Comparison of ENCODE assay signal across 10 cellular contexts in the genomic region with DNA sequence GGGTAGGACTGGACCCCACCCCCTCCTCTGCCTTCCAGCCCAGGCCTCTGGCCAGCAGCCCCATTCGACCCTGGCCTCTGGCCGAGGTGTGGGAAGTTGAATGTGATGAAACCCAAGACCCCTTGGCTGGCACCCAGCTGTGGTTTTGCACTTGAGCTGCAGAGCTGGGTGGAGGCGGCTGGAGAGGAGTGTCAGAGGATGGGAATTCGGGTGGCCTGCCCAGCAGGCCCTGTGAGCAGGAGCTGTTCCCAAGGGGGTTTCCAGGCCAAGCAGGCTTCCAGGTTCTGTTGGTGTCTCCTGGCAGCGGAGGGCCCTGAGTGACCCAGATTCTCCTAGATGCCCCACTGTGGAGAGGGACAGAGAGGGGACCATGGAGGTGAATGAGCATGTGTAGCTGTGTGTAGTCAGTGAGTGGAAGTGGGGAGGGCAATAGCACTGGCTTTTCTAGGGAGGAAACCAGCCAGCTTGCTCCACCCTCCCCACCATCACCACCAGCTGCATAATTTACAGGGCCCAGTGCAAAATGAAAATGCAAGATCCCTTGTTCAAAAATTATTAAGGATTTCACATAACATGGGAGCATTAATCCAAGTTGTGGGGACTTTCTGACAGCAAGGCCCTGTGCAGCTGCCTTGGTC.
DNase-seq lines count a peak whose midpoint lies in the region; ATAC-seq and TF ChIP-seq lines count a peak whose summit lies in the region.
"Had no signal": no experiment of that assay in that cellular context is flagged by ENCODE, and none has a peak within 500 bp of the region (broad histone marks: within the 10 kb centered on the region; RNA-seq: fewer than 3 reads in every experiment).

No MANE protein-coding gene starts in this region.

- no peaks in the 10 kb centered on the region for H3K27me3 ChIP-seq in RWPE2 (ENCODE audit: insufficient read depth, poor library complexity, severe bottlenecking)
- no peaks in the 10 kb centered on the region for H3K27me3 ChIP-seq in gastroesophageal sphincter
- H3K27me3 ChIP-seq in WERI-Rb-1 (ENCODE audit: insufficient read depth, low read depth, severe bottlenecking), result no peaks in the 10 kb centered on the region

- H3K4me3 ChIP-seq in RWPE2 (ENCODE audit: severe bottlenecking), result no peak overlapping the region
- H3K4me3 ChIP-seq in gastroesophageal sphincter, result no peak overlapping the region
- H3K4me3 ChIP-seq in retinal pigment epithelial cell (ENCODE audit: low read length), result no peak overlapping the region
- H3K4me3 ChIP-seq in WERI-Rb-1 (ENCODE audit: low read depth, low read length), result no peak overlapping the region
- H3K4me3 ChIP-seq: SK-N-MC had no signal

- H3K27ac ChIP-seq in RWPE2 (ENCODE audit: poor library complexity, severe bottlenecking), result peak overlapping the region; percentile 49
- H3K27ac ChIP-seq in gastroesophageal sphincter, result peak overlapping the region in 3 of 4 donors; percentile 47 to 82 (median 80)
- no peak overlapping the region for H3K27ac ChIP-seq in WERI-Rb-1
- H3K27ac ChIP-seq: SK-N-MC had no signal

- H3K9me3 ChIP-seq in RWPE2 (ENCODE audit: severe bottlenecking) (no peaks in the 10 kb centered on the region), gastroesophageal sphincter (no peaks in the 10 kb centered on the region), WERI-Rb-1 (ENCODE audit: severe bottlenecking) (no peaks in the 10 kb centered on the region)

- no peak for TF ChIP-seq EP300 in gastroesophageal sphincter (IDR thresholded peaks at IDR 0.05)

- H3K36me3 ChIP-seq in RWPE2 (ENCODE audit: low read depth), result no peaks in the 10 kb centered on the region
- no peaks in the 10 kb centered on the region for H3K36me3 ChIP-seq in gastroesophageal sphincter
- H3K36me3 ChIP-seq in WERI-Rb-1, result no peaks in the 10 kb centered on the region

- TF ChIP-seq CTCF in RWPE2 (IDR thresholded peaks at IDR 0.05; ENCODE audit: poor library complexity, severe bottlenecking), result no peak
- TF ChIP-seq CTCF in gastroesophageal sphincter (IDR thresholded peaks at IDR 0.05), result no peak
- no peak for TF ChIP-seq CTCF in retinal pigment epithelial cell (conservative IDR thresholded peaks at IDR 0.05; ENCODE audit: low read depth, low read length)
- TF ChIP-seq CTCF in WERI-Rb-1 (IDR thresholded peaks at IDR 0.05; ENCODE audit: low read depth, low read length), result no peak

- peak; percentile 98 for DNase-seq in Daoy (ENCODE audit: low read depth)
- DNase-seq in RWPE2 (ENCODE audit: low spot score), result peak; percentile 75
- DNase-seq in retinal pigment epithelial cell (ENCODE audit: low read depth), result peak; percentile 48
- DNase-seq in WERI-Rb-1, result no peak
- DNase-seq in NCI-H2227 (lab: John Stamatoyannopoulos, UW; ENCODE audit: unreplicated experiment), result no peak
- DNase-seq in stimulated activated CD4-positive, alpha-beta T cell treated with anti-CD3 and anti-CD28 coated beads, Interleukin-4, amount 100 ng/mL, for 24 hours, result no peak
- DNase-seq: stimulated activated naive B cell treated with anti-CD40 and anti-IgM and Interleukin-4, amounts not matched to agents 10 μg/mL and 1 μg/mL and 100 μg/mL, for 72 hours had no signal

- WGBS in gastroesophageal sphincter (ENCODE audit: low coverage in 1 of 2), 2 donors, result 33% methylated on average over 2 of the region's 5 CpGs; no CpG with 5 or more reads in 1 of the 2 donors

- ATAC-seq in RWPE2 (ENCODE audit: low read depth) (peak; percentile 87), gastroesophageal sphincter (peak; percentile 29), HG03097 (IDR thresholded peaks at IDR 0.05; ENCODE audit: low FRiP score, unreplicated experiment) (no peak)
- ATAC-seq: stimulated activated naive B cell treated with anti-CD40 and anti-IgM and Interleukin-4, amounts not matched to agents 10 μg/mL and 1 μg/mL and 100 μg/mL, for 72 hours had no signal

- H3K4me1 ChIP-seq in RWPE2 (ENCODE audit: insufficient read depth, poor library complexity, severe bottlenecking), result peaks cover 10% of the 10 kb centered on the region
- H3K4me1 ChIP-seq in gastroesophageal sphincter, result peaks cover 0 to 80% (median 37%) of the 10 kb centered on the region in 3 donors

- TF ChIP-seq POLR2A in gastroesophageal sphincter (IDR thresholded peaks at IDR 0.05), result no peak

Comparison
In these comparisons a context has a peak if more than half of its experiments do, and no peak if none do; other contexts are left out.
1. DNase-seq: peak in Daoy (single experiment), RWPE2 (single experiment) and retinal pigment epithelial cell (single experiment); none in WERI-Rb-1 (single experiment), NCI-H2227 (single experiment) and stimulated activated CD4-positive, alpha-beta T cell treated with anti-CD3 and anti-CD28 coated beads, Interleukin-4, amount 100 ng/mL, for 24 hours (single experiment).